In genomic region chr3:113746069-113746954, GRCh38 we compare ENCODE assay signal across 8 cellular contexts. TPM values are rescaled to one million over a fixed set of nuclear protein-coding genes. Genes with fewer than 3 reads are reported as not detected.
DNase-seq lines count a peak whose midpoint lies in the region; ATAC-seq, FAIRE-seq and TF ChIP-seq lines count a peak whose summit lies in the region.

Gene NAA50 (minus strand): TSS chr3:113746249. CDS start chr3:113745949, 300 bp downstream.

- no peaks in the 10 kb centered on the region for H3K36me3 Mint-ChIP-seq in progenitor cell of endocrine pancreas (ENCODE audit: insufficient read depth)

- TF ChIP-seq POLR2A in GM12892 (IDR thresholded peaks at IDR 0.05; ENCODE audit: low read depth, low read length): peak; percentile 86

- H3K4me3 Mint-ChIP-seq in progenitor cell of endocrine pancreas (ENCODE audit: low read depth): peak within 1 kb of the TSS; percentile 97

- peak; percentile 96 for FAIRE-seq in GM12892 (lab: Jason Lieb, UNC)

- TF ChIP-seq CTCF in left ventricle myocardium inferior (IDR thresholded peaks at IDR 0.05; ENCODE audit: borderline replicate concordance): no peak
- TF ChIP-seq CTCF in progenitor cell of endocrine pancreas (IDR thresholded peaks at IDR 0.05; ENCODE audit: unreplicated experiment): no peak

- H3K4me1 Mint-ChIP-seq in progenitor cell of endocrine pancreas (ENCODE audit: low read depth): peaks cover 36% of the 10 kb centered on the region

- intact Hi-C loops in left ventricle myocardium inferior (cut with micrococcal nuclease): no loop called here

- peak within 1 kb of the TSS; percentile 93 for H3K4me3 ChIP-seq in left ventricle myocardium inferior

- no peaks in the 10 kb centered on the region for H3K27me3 Mint-ChIP-seq in progenitor cell of endocrine pancreas

- peak; percentile 65 for DNase-seq in GM12892 (ENCODE audit: insufficient read length)
- peak; percentile 75 to 82 for DNase-seq in NCI-H187 (lab: John Stamatoyannopoulos, UW)
- DNase-seq in T-helper 2 cell: peak; percentile 87 to 97 (median 90)
- peak; percentile 95 for DNase-seq in left ventricle myocardium inferior
- DNase-seq in progenitor cell of endocrine pancreas (ENCODE audit: low spot score, unreplicated experiment): peak; percentile 89
- peak; percentile 96 for DNase-seq in ureter (ENCODE audit: low spot score)

- H3K36me3 ChIP-seq in left ventricle myocardium inferior: no peaks in the 10 kb centered on the region

- ATAC-seq in HG02884 (IDR thresholded peaks at IDR 0.05; ENCODE audit: unreplicated experiment): peak; percentile 44

- no peaks in the 10 kb centered on the region for H3K9me3 ChIP-seq in left ventricle myocardium inferior (replicated peaks)

- H3K4me1 ChIP-seq in left ventricle myocardium inferior: peaks cover 85% of the 10 kb centered on the region

- peak within 1 kb of the TSS; percentile 100 for H3K27ac Mint-ChIP-seq in progenitor cell of endocrine pancreas

- H3K27ac ChIP-seq in angular gyrus (ENCODE audit: low read depth, low read length) (peak within 1 kb of the TSS; percentile 100), left ventricle myocardium inferior (replicated peaks) (peak within 1 kb of the TSS; percentile 100)

- no peaks in the 10 kb centered on the region for H3K27me3 ChIP-seq in left ventricle myocardium inferior (ENCODE audit: low read depth)

- H3K9me3 Mint-ChIP-seq in progenitor cell of endocrine pancreas (ENCODE audit: low read depth): no peaks in the 10 kb centered on the region

RNA-seq across cellular contexts. Expression of gene NAA50, which starts in this region (rescaled TPM):
- polyA plus RNA-seq in GM12892 (2012; ENCODE audit: missing spikeins): 71.9 TPM
- total RNA-seq in left ventricle myocardium inferior (75.0 TPM), progenitor cell of endocrine pancreas (99.2 and 110 TPM in 2 replicates), ureter (118 TPM)

Comparison
In these comparisons a context has a peak if more than half of its experiments do, and no peak if none do; other contexts are left out.
1. Peak in every context shown above with its lines: DNase-seq, ATAC-seq, H3K4me3 ChIP-seq and H3K27ac ChIP-seq.